8 cellular contexts compared by ENCODE assay signal in the genomic region with DNA sequence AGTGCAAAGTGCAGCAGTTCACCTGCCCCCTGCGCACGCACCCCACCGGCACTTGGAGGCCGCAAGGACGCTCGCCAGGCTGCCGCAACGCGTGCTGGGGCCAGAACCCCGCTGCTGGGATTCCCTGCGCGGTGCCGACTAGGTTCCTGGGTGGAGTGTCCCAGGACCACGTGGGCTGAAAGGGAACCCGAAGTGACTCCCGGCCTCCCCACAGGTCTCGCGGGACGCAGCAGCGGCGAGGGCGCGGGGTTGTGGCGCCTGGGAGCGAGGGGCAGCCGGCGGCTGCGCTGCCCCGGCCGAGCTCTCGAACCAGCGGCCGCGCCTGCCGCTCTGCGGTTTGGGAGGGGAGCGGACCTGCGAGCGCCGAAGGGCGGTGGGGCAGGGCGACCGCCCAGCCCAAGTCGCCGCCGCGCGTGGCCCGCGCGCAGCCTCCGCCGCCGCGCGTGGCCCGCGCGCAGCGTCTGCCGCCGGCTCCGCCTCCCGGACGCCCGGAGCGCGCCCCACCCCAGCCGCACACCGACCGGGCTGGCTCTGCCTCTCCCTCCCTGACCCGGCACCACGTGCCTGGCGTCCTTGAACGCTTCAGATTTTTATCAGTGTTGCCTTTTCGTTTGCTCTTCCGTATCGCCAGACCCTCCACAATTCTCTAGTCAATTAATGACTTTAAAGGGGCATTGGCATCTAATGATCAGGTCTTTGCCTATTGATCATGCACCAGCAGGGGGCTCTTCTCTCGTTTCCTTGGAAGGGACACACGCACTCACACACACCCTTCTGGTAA. TPM values are rescaled to one million over a fixed set of nuclear protein-coding genes. Genes with fewer than 3 reads are reported as not detected.
DNase-seq lines count a peak whose midpoint lies in the region; ATAC-seq, FAIRE-seq and TF ChIP-seq lines count a peak whose summit lies in the region.

Gene FTCDNL1, minus strand, starts transcription at position 475 of the 781 bp plus-strand sequence. CDS start 2,230 bp downstream, outside the sequence.

- H3K4me2 ChIP-seq in A549, result peak within 1 kb of the TSS; percentile 90

- H3K9me3 ChIP-seq in A549, result no peaks in the 10 kb centered on the region

- peak; percentile 92 to 96 for ATAC-seq in A549
- peak; percentile 59 for ATAC-seq in GM18508 (IDR thresholded peaks at IDR 0.05; ENCODE audit: insufficient read depth, unreplicated experiment)
- ATAC-seq in HG02970 (IDR thresholded peaks at IDR 0.05; ENCODE audit: low FRiP score, unreplicated experiment), result peak; percentile 95

- no peak for TF ChIP-seq EP300 in A549 (IDR thresholded peaks at IDR 0.05)

- peak; percentile 77 for TF ChIP-seq POLR2A in A549 (IDR thresholded peaks at IDR 0.05; ENCODE audit: low read length)

- TF ChIP-seq RAD21 in A549 (conservative IDR thresholded peaks at IDR 0.05 in 1 of 2, IDR thresholded peaks at IDR 0.05 in 1 of 2), result peak; percentile 13 to 30; a peak in 1 of 5 replicates

- POLR2A ChIA-PET in A549 (lab: Yijun Ruan, JAX), result no interaction called here

- peak within 1 kb of the TSS; percentile 88 to 97 for H3K27ac ChIP-seq in A549
- peak within 1 kb of the TSS; percentile 84 for H3K27ac ChIP-seq in layer of hippocampus (ENCODE audit: low read depth, low read length)

- CTCF ChIA-PET in A549 (lab: Yijun Ruan, JAX), result interaction anchor here (1.0 to 1.5 kb wide), 5 partner anchors 10 to 111 kb away, joined by 3 to 5 read pairs (median 5); no protein-coding TSS in a partner anchor

- H3K4me3 ChIP-seq in A549, result peak within 1 kb of the TSS; percentile 73

- DNase-seq in A549 (ENCODE audit: low read depth in 1 of 2, low spot score in 1 of 2), result peak; percentile 23 to 71
- peak; percentile 15 for DNase-seq in NCI-H2107 (lab: John Stamatoyannopoulos, UW)
- DNase-seq in activated CD4-positive, CD25-positive, alpha-beta regulatory T cell (lab: John Stamatoyannopoulos, UW), result peak; percentile 32 to 48 (median 42)
- peak; percentile 64 for DNase-seq in central memory CD4-positive, alpha-beta T cell
- DNase-seq in stimulated activated CD4-positive, alpha-beta T cell treated with anti-CD3 and anti-CD28 coated beads, Interleukin-2, amount 100 ng/mL, for 24 hours, result peak; percentile 74 to 77

- TF ChIP-seq CTCF in A549 (IDR thresholded peaks at IDR 0.05), result peak; percentile 79

- peaks cover 6% of the 10 kb centered on the region; the same call in 1 of the 3 replicates for H3K4me1 ChIP-seq in A549

- WGBS in A549 (ENCODE audit: missing lambda C conversion rate), result under 1% methylated on average over 27 of the region's 80 CpGs

- no peaks in the 10 kb centered on the region for H3K27me3 ChIP-seq in layer of hippocampus (ENCODE audit: control insufficient read depth, insufficient read depth, low read length)

- FAIRE-seq in A549 (lab: Jason Lieb, UNC), result no peak

TF ChIP-seq in A549, 52 proteins besides CTCF, POLR2A, EP300 and RAD21:
- TF ChIP-seq SMC3 (IDR thresholded peaks at IDR 0.05) (peak; percentile 25; the same call in 1 of the 3 replicates), MAFK (IDR thresholded peaks at IDR 0.05; ENCODE audit: partially characterized antibody) (no peak), FOSB (CRISPR knock-in tag; IDR thresholded peaks at IDR 0.05) (no peak), USF2 (IDR thresholded peaks at IDR 0.05) (peak; percentile 50), MYC (IDR thresholded peaks at IDR 0.05; ENCODE audit: borderline replicate concordance, low read length) (no peak; the same call in 1 of the 2 replicates), JUN (IDR thresholded peaks at IDR 0.05) (peak; percentile 59 to 63; a peak in 3 of 5 replicates), PHF8 (IDR thresholded peaks at IDR 0.05; ENCODE audit: borderline replicate concordance, low read depth) (peak; percentile 80; the same call in 1 of the 2 replicates), MAX (IDR thresholded peaks at IDR 0.05) (peak; percentile 83), GATA3 (IDR thresholded peaks at IDR 0.05; ENCODE audit: borderline replicate concordance) (peak; percentile 71), CHD2 (IDR thresholded peaks at IDR 0.05; ENCODE audit: low read length, partially characterized antibody) (peak; percentile 83)
- TF ChIP-seq, protein P1, sequence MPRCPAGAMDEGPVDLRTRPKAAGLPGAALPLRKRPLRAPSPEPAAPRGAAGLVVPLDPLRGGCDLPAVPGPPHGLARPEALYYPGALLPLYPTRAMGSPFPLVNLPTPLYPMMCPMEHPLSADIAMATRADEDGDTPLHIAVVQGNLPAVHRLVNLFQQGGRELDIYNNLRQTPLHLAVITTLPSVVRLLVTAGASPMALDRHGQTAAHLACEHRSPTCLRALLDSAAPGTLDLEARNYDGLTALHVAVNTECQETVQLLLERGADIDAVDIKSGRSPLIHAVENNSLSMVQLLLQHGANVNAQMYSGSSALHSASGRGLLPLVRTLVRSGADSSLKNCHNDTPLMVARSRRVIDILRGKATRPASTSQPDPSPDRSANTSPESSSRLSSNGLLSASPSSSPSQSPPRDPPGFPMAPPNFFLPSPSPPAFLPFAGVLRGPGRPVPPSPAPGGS (IDR thresholded peaks at IDR 0.05), result peak; percentile 74; the same call in 1 of the 3 replicates
- TF ChIP-seq, protein P2, sequence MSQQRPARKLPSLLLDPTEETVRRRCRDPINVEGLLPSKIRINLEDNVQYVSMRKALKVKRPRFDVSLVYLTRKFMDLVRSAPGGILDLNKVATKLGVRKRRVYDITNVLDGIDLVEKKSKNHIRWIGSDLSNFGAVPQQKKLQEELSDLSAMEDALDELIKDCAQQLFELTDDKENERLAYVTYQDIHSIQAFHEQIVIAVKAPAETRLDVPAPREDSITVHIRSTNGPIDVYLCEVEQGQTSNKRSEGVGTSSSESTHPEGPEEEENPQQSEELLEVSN (IDR thresholded peaks at IDR 0.05; ENCODE audit: borderline replicate concordance, low read depth), result peak; percentile 71
- TF ChIP-seq, protein P3, sequence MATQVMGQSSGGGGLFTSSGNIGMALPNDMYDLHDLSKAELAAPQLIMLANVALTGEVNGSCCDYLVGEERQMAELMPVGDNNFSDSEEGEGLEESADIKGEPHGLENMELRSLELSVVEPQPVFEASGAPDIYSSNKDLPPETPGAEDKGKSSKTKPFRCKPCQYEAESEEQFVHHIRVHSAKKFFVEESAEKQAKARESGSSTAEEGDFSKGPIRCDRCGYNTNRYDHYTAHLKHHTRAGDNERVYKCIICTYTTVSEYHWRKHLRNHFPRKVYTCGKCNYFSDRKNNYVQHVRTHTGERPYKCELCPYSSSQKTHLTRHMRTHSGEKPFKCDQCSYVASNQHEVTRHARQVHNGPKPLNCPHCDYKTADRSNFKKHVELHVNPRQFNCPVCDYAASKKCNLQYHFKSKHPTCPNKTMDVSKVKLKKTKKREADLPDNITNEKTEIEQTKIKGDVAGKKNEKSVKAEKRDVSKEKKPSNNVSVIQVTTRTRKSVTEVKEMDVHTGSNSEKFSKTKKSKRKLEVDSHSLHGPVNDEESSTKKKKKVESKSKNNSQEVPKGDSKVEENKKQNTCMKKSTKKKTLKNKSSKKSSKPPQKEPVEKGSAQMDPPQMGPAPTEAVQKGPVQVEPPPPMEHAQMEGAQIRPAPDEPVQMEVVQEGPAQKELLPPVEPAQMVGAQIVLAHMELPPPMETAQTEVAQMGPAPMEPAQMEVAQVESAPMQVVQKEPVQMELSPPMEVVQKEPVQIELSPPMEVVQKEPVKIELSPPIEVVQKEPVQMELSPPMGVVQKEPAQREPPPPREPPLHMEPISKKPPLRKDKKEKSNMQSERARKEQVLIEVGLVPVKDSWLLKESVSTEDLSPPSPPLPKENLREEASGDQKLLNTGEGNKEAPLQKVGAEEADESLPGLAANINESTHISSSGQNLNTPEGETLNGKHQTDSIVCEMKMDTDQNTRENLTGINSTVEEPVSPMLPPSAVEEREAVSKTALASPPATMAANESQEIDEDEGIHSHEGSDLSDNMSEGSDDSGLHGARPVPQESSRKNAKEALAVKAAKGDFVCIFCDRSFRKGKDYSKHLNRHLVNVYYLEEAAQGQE (IDR thresholded peaks at IDR 0.05), result peak; percentile 82

RNA-seq across cellular contexts. Expression of gene FTCDNL1, which starts in this region (rescaled TPM):
- 4.5 and 5.2 TPM in 2 replicates for polyA plus RNA-seq in A549 (2011; rRNA removed)
- 1.6 and 1.9 TPM in 2 replicates for polyA plus RNA-seq in A549 (2012; cell fraction: cytosol; rRNA removed)
- 0.44 and 0.78 TPM in 2 replicates for polyA plus RNA-seq in A549 (2012; cell fraction: nucleus; rRNA removed)
- polyA plus RNA-seq in A549 (2017; fragmentation: RNase III; extraction: RNeasy Plus Mini Kit Qiagen cat#74134 plus additional on column Dnase treatment), result 2.1 to 3.3 TPM (median 3.0 TPM) in 3 replicates
- polyA minus RNA-seq in A549 (2011; rRNA and poly(A)+ RNA removed), result 3.2 and 5.9 TPM in 2 replicates

Comparison
In these comparisons a context has a peak if more than half of its experiments do, and no peak if none do; other contexts are left out.
1. Peak in every context shown above with its lines: DNase-seq, ATAC-seq, H3K4me3 ChIP-seq and H3K27ac ChIP-seq.
2. DNase-seq: peak in every context shown above with its lines; median percentile 76 in stimulated activated CD4-positive, alpha-beta T cell treated with anti-CD3 and anti-CD28 coated beads, Interleukin-2, amount 100 ng/mL, for 24 hours; 64 in central memory CD4-positive, alpha-beta T cell; 47 in A549; 42 in activated CD4-positive, CD25-positive, alpha-beta regulatory T cell; 15 in NCI-H2107.